Comparison of ENCODE assay signal across 8 cellular contexts in the genomic region with DNA sequence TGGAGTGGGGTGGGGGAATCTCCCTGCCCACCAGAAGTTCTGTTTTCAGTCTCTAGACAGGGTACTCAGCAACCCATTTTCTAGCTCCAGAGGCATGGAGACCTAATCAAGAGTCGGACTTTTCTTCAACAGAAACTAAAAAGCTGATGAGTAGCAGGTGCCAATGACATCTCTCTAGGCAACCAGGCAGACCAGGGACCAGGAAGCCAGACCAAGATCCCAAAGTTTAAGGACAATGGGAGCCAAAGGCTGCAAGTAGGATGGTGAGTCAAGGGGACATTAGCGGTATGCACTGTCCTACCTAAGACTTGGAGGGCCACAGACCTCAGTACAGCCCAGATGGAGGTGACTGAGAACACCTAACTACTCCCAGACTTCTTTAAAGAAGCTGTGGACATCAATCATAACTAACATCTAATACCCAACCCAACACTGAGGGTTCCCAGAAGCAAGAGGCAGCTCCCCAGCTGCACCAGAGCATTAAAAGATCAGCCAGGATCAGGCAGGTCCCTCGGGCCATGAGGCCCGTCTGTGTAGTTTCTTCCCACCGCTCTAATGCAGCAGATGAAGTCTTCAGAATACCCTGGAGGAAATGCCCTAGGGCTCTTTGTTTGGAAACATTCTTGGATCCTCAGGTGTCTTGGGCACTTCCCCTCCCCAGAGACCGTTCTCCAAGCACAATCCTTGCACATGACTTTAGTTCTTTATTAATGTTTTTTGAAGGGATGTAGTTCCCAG. TPM values are rescaled to one million over a fixed set of nuclear protein-coding genes. Genes with fewer than 3 reads are reported as not detected.
DNase-seq lines count a peak whose midpoint lies in the region; ATAC-seq and TF ChIP-seq lines count a peak whose summit lies in the region.

No MANE protein-coding gene starts in this region.

- H3K27me3 Mint-ChIP-seq in memory B cell = peaks cover 3% of the 10 kb centered on the region

- ATAC-seq in left cardiac atrium = no peak
- ATAC-seq in body of pancreas = no peak
- ATAC-seq in memory B cell (ENCODE audit: low read depth) = no peak
- ATAC-seq in aorta (ENCODE audit: low FRiP score) = no peak
- no peak for ATAC-seq in HG02973 (IDR thresholded peaks at IDR 0.05; ENCODE audit: unreplicated experiment)
- no peak for ATAC-seq in GM21360 (IDR thresholded peaks at IDR 0.05; ENCODE audit: unreplicated experiment)

- H3K4me3 ChIP-seq in left ventricle myocardium inferior = peak overlapping the region; percentile 97
- peak overlapping the region; percentile 21 to 90 for H3K4me3 ChIP-seq in body of pancreas
- H3K4me3 ChIP-seq in aorta (ENCODE audit: low read length in 2 of 2) = peak overlapping the region; percentile 94

- no peak for TF ChIP-seq POLR2A in body of pancreas (IDR thresholded peaks at IDR 0.05)

- peak overlapping the region; percentile 95 for H3K4me3 Mint-ChIP-seq in memory B cell

- H3K4me1 ChIP-seq in left ventricle myocardium inferior (peaks cover 32% of the 10 kb centered on the region), body of pancreas (peaks cover 26% of the 10 kb centered on the region), aorta (ENCODE audit: control insufficient read depth in 1 of 2, insufficient read depth in 2 of 2, low read length in 2 of 2) (no peaks in the 10 kb centered on the region)

- H3K27me3 ChIP-seq in left ventricle myocardium inferior (ENCODE audit: low read depth) (no peaks in the 10 kb centered on the region), body of pancreas (no peaks in the 10 kb centered on the region), aorta (ENCODE audit: control insufficient read depth in 1 of 2, insufficient read depth in 2 of 2, low read length in 1 of 2) (no peaks in the 10 kb centered on the region)

- TF ChIP-seq CTCF in left ventricle myocardium inferior (IDR thresholded peaks at IDR 0.05; ENCODE audit: borderline replicate concordance) (no peak), body of pancreas (IDR thresholded peaks at IDR 0.05) (no peak)

- WGBS in body of pancreas, 2 donors = 13 to 27% methylated on average over 4 to 6 of the region's 6 CpGs
- WGBS in aorta, 2 donors = 26 to 27% methylated on average over 6 of the region's 6 CpGs

- peak overlapping the region; percentile 92 for H3K27ac Mint-ChIP-seq in memory B cell

- peaks cover 11% of the 10 kb centered on the region for H3K4me1 Mint-ChIP-seq in memory B cell

- H3K36me3 Mint-ChIP-seq in memory B cell = peaks cover 18% of the 10 kb centered on the region

- no peaks in the 10 kb centered on the region for H3K9me3 ChIP-seq in left ventricle myocardium inferior (replicated peaks)
- no peaks in the 10 kb centered on the region for H3K9me3 ChIP-seq in body of pancreas
- H3K9me3 ChIP-seq in aorta (ENCODE audit: control insufficient read depth, low read length) = no peaks in the 10 kb centered on the region

- DNase-seq in left ventricle myocardium inferior = no peak
- DNase-seq in left cardiac atrium = no peak
- DNase-seq in body of pancreas = no peak
- DNase-seq in memory B cell (ENCODE audit: low spot score in 2 of 2) = no peak
- DNase-seq in aorta = no peak
- DNase-seq in NCI-H774 (lab: John Stamatoyannopoulos, UW) = no peak

- intact Hi-C loops in left ventricle myocardium inferior (cut with micrococcal nuclease) = no loop called here
- intact Hi-C loops in left cardiac atrium (cut with DNase I) = no loop called here
- intact Hi-C loops in body of pancreas (cut with DNase I) = no loop called here
- intact Hi-C loops in aorta (cut with DNase I) = no loop called here

- H3K36me3 ChIP-seq in left ventricle myocardium inferior = peaks cover 22% of the 10 kb centered on the region
- H3K36me3 ChIP-seq in body of pancreas (replicated peaks in 1 of 2; ENCODE audit: insufficient read depth in 1 of 2, low read depth in 2 of 2) = peaks cover 0 to 6% of the 10 kb centered on the region in 2 donors
- peaks cover 0 to 3% of the 10 kb centered on the region in 2 donors for H3K36me3 ChIP-seq in aorta (ENCODE audit: control insufficient read depth in 1 of 2, insufficient read depth in 2 of 2, low read length in 1 of 2)

- H3K27ac ChIP-seq in left ventricle myocardium inferior (replicated peaks) (peak overlapping the region; percentile 94), body of pancreas (peak overlapping the region in 3 of 4 donors; percentile 64 to 69 (median 67)), aorta (ENCODE audit: low read depth in 1 of 2, low read length in 2 of 2) (peak overlapping the region in 1 of 2 donors; percentile 81)

- H3K9me3 Mint-ChIP-seq in memory B cell = no peaks in the 10 kb centered on the region

RNA-seq across cellular contexts. Expression of gene CCDC71, which starts 1.0 kb away (rescaled TPM):
- total RNA-seq in left ventricle myocardium inferior (11.9 TPM), left cardiac atrium (10 to 100 TPM; 12.3 to 15.3 TPM), body of pancreas (10 to 100 TPM; 15.5 to 19.5 TPM), aorta (10 to 100 TPM; 13.2 to 16.6 TPM)
- 10 to 100 TPM in 1 of 2 donors, 1 to 10 TPM in 1; 1.8 to 11.8 TPM for polyA plus RNA-seq in aorta

RNA-seq across cellular contexts. Expression of gene KLHDC8B, which starts 6.2 kb away (rescaled TPM):
- total RNA-seq in left ventricle myocardium inferior = 92.5 TPM
- total RNA-seq in left cardiac atrium = 10 to 100 TPM; 35.6 to 55.9 TPM
- total RNA-seq in body of pancreas = 10 to 100 TPM; 19.5 to 22.1 TPM
- total RNA-seq in aorta = 10 to 100 TPM; 27.0 to 40.2 TPM
- 10 to 100 TPM; 16.0 to 31.3 TPM for polyA plus RNA-seq in aorta

RNA-seq across cellular contexts. Expression of gene LAMB2, which starts 32.3 kb away (rescaled TPM):
- total RNA-seq in left ventricle myocardium inferior = 772 TPM
- total RNA-seq in left cardiac atrium = 100 to 1,000 TPM; 629 to 714 TPM
- 100 to 1,000 TPM; 204 to 337 TPM for total RNA-seq in body of pancreas
- total RNA-seq in aorta = 100 to 1,000 TPM; 362 to 707 TPM
- polyA plus RNA-seq in aorta = 1,000 to 10,000 TPM in 1 of 2 donors, 100 to 1,000 TPM in 1; 200 to 1,923 TPM

RNA-seq across cellular contexts. Expression of gene USP19, which starts 44.5 kb away (rescaled TPM):
- total RNA-seq in left ventricle myocardium inferior = 62.5 TPM
- total RNA-seq in left cardiac atrium = 10 to 100 TPM; 38.3 to 49.5 TPM
- total RNA-seq in body of pancreas = 10 to 100 TPM; 30.6 to 33.6 TPM
- 10 to 100 TPM; 40.3 to 54.8 TPM for total RNA-seq in aorta
- polyA plus RNA-seq in aorta = 10 to 100 TPM; 22.7 to 31.0 TPM
